ENCODE assay signal across 20 cellular contexts in genomic region chrX:30982467-30982866, GRCh38.
"Had no signal": no experiment of that assay in that cellular context is flagged by ENCODE, and none has a peak within 500 bp of the region (broad histone marks: within the 10 kb centered on the region; RNA-seq: fewer than 3 reads in every experiment).

No MANE protein-coding gene starts in this region.

- ATAC-seq: activated T-cell treated with anti-CD3 and anti-CD28 coated beads, Interleukin-2, amount 50 U/mL, for 4 hours; left ventricle myocardium superior; right lobe of liver; stimulated activated naive CD8-positive, alpha-beta T cell treated with anti-CD3 and anti-CD28 coated beads, Interleukin-15, amount 100 ng/mL, for 72 hours had no signal

- H3K4me1 Mint-ChIP-seq: activated B cell treated with CpG ODN at 0.5 μM for 24 hours, nephron had no signal

- H3K36me3 Mint-ChIP-seq: activated naive CD8-positive, alpha-beta T cell treated with anti-CD3 and anti-CD28 coated beads for 36 hours had no signal

- H3K27me3 Mint-ChIP-seq: activated naive CD8-positive, alpha-beta T cell treated with anti-CD3 and anti-CD28 coated beads for 36 hours; stimulated activated naive CD8-positive, alpha-beta T cell treated with anti-CD3 and anti-CD28 coated beads, Interleukin-15, amount 100 ng/mL, for 72 hours had no signal

- H3K27ac Mint-ChIP-seq: activated B cell treated with CpG ODN at 0.5 μM for 24 hours; activated CD4-positive, alpha-beta T cell treated with anti-CD3 and anti-CD28 coated beads for 36 hours; activated naive CD8-positive, alpha-beta T cell treated with anti-CD3 and anti-CD28 coated beads for 36 hours; nephron; stimulated activated naive CD8-positive, alpha-beta T cell treated with anti-CD3 and anti-CD28 coated beads, Interleukin-15, amount 100 ng/mL, for 72 hours; T-helper 2 cell treated with Interferon-gamma antibody and Interleukin-4, amounts not matched to agents 5 μg/mL and 100 μg/mL, for 36 hours had no signal

- DNase-seq: activated B cell treated with CpG ODN at 0.5 μM for 24 hours; activated CD4-positive, alpha-beta T cell treated with anti-CD3 and anti-CD28 coated beads for 36 hours; activated CD4-positive, alpha-beta T cell treated with anti-CD3 and anti-CD28 coated beads, Interleukin-2, amount 50 U/mL, for 4 hours; activated CD8-positive, alpha-beta memory T cell treated with anti-CD3 and anti-CD28 coated beads for 24 hours; activated CD8-positive, alpha-beta memory T cell treated with anti-CD3 and anti-CD28 coated beads, Interleukin-2, amount 50 U/mL, for 48 hours; activated naive CD4-positive, alpha-beta T cell; activated naive CD8-positive, alpha-beta T cell treated with anti-CD3 and anti-CD28 coated beads for 36 hours; activated T-cell treated with anti-CD3 and anti-CD28 coated beads, Interleukin-2, amount 50 U/mL, for 4 hours; central memory CD4-positive, alpha-beta T cell; dorsolateral prefrontal cortex; glutamatergic neuron; hypothalamus; left ventricle myocardium superior; midbrain; right lobe of liver; stimulated activated CD4-positive, alpha-beta T cell treated with anti-CD3 and anti-CD28 coated beads, Interleukin-1b, Interleukin-23, amount 100 ng/mL, for 48 hours; stimulated activated naive CD8-positive, alpha-beta T cell treated with anti-CD3 and anti-CD28 coated beads, Interleukin-15, amount 100 ng/mL, for 72 hours had no signal

- H3K4me3 Mint-ChIP-seq: activated B cell treated with CpG ODN at 0.5 μM for 24 hours; activated CD4-positive, alpha-beta T cell treated with anti-CD3 and anti-CD28 coated beads for 36 hours; activated naive CD8-positive, alpha-beta T cell treated with anti-CD3 and anti-CD28 coated beads for 36 hours; activated T-cell treated with anti-CD3 and anti-CD28 coated beads, Interleukin-2, amount 50 U/mL, for 4 hours; nephron; stimulated activated naive CD8-positive, alpha-beta T cell treated with anti-CD3 and anti-CD28 coated beads, Interleukin-15, amount 100 ng/mL, for 72 hours; T-helper 2 cell treated with Interferon-gamma antibody and Interleukin-4, amounts not matched to agents 5 μg/mL and 100 μg/mL, for 36 hours had no signal

- H3K9me3 Mint-ChIP-seq: activated B cell treated with CpG ODN at 0.5 μM for 24 hours; activated naive CD8-positive, alpha-beta T cell treated with anti-CD3 and anti-CD28 coated beads for 36 hours; activated T-cell treated with anti-CD3 and anti-CD28 coated beads, Interleukin-2, amount 50 U/mL, for 4 hours; activated T-helper 2 cell treated with anti-CD3 and anti-CD28 coated beads, Interferon-gamma antibody, Interleukin-2, Interleukin-4, amounts not matched to agents 10 μg/mL and 5 μg/mL and 100 μg/mL, durations not matched to agents 14 hours and 24 hours and 36 hours; stimulated activated naive CD8-positive, alpha-beta T cell treated with anti-CD3 and anti-CD28 coated beads, Interleukin-15, amount 100 ng/mL, for 72 hours; T-helper 2 cell treated with Interferon-gamma antibody and Interleukin-4, amounts not matched to agents 5 μg/mL and 100 μg/mL, for 36 hours had no signal
